8 cellular contexts compared by ENCODE assay signal in genomic region chr13:113209336-113209879, GRCh38. TPM values are rescaled to one million over a fixed set of nuclear protein-coding genes. Genes with fewer than 3 reads are reported as not detected.
DNase-seq lines count a peak whose midpoint lies in the region; ATAC-seq, FAIRE-seq and TF ChIP-seq lines count a peak whose summit lies in the region.

Gene CUL4A (plus strand): TSS chr13:113209613. CDS start chr13:113209628, 15 bp downstream.

- H3K27me3 ChIP-seq in BJ (ENCODE audit: control insufficient read depth, insufficient read depth, low read length): no peaks in the 10 kb centered on the region
- H3K27me3 ChIP-seq in endothelial cell of umbilical vein (ENCODE audit: control insufficient read depth in 2 of 2, insufficient read depth in 2 of 2, low read length in 2 of 2): no peaks in the 10 kb centered on the region
- H3K27me3 ChIP-seq in mononuclear cell (ENCODE audit: insufficient read depth, low read length): no peaks in the 10 kb centered on the region

- TF ChIP-seq POLR2A in GM18951 (IDR thresholded peaks at IDR 0.05; ENCODE audit: extremely low read depth, insufficient read depth, insufficient read length) (peak; percentile 65), endothelial cell of umbilical vein (IDR thresholded peaks at IDR 0.05; ENCODE audit: low read depth, low read length) (peak; percentile 40)

- H3K9me1 ChIP-seq in endothelial cell of umbilical vein (replicated peaks; ENCODE audit: control insufficient read depth, extremely low read depth, insufficient read depth, low read length): no peaks in the 10 kb centered on the region

- H3K79me2 ChIP-seq in endothelial cell of umbilical vein (ENCODE audit: control insufficient read depth, insufficient read depth, low read length): peaks cover 87% of the 10 kb centered on the region

- H3K4me1 ChIP-seq in endothelial cell of umbilical vein (ENCODE audit: control insufficient read depth, extremely low read depth, insufficient read depth, low read length): peaks cover 19% of the 10 kb centered on the region
- peaks cover 49% of the 10 kb centered on the region for H3K4me1 ChIP-seq in mononuclear cell (ENCODE audit: insufficient read depth, low read length)

- peak; percentile 40 for ATAC-seq in HG03159 (IDR thresholded peaks at IDR 0.05; ENCODE audit: unreplicated experiment)

- peak within 1 kb of the TSS; percentile 84 for H2AFZ ChIP-seq in endothelial cell of umbilical vein (ENCODE audit: low read depth, low read length)

- no peak for TF ChIP-seq CTCF in BJ (IDR thresholded peaks at IDR 0.05; ENCODE audit: insufficient read depth, low read depth, low read length)
- no peak for TF ChIP-seq CTCF in endothelial cell of umbilical vein (IDR thresholded peaks at IDR 0.05; ENCODE audit: extremely low read depth in 1 of 2, insufficient read depth in 1 of 2, low read depth in 1 of 2, low read length in 2 of 2)

- in situ Hi-C loops in GM18951 (cut with MboI; ENCODE audit: low sequenced_read_pairs, unreplicated experiment): no loop called here

- peak within 1 kb of the TSS; percentile 98 for H3K27ac ChIP-seq in endothelial cell of umbilical vein (ENCODE audit: insufficient read depth, low read depth, low read length)

- peak within 1 kb of the TSS; percentile 98 for H3K9ac ChIP-seq in endothelial cell of umbilical vein (replicated peaks; ENCODE audit: extremely low read depth, insufficient read depth, low read length)

- POLR2A ChIA-PET in BJ (lab: Charles Lee): interaction anchor here (0.5 to 0.8 kb wide), 2 partner anchors 50 to 80 kb away, joined by 3 to 14 read pairs; no protein-coding TSS in a partner anchor
- POLR2A ChIA-PET in endothelial cell of umbilical vein (lab: Charles Lee): interaction anchor here (1.4 to 1.8 kb wide), 2 partner anchors 18 to 23 kb away, joined by 3 to 6 read pairs; no protein-coding TSS in a partner anchor

- FAIRE-seq in endothelial cell of umbilical vein (lab: Jason Lieb, UNC): peak; percentile 21

- H3K9me3 ChIP-seq in endothelial cell of umbilical vein (replicated peaks; ENCODE audit: control insufficient read depth, insufficient read depth, low read length): no peaks in the 10 kb centered on the region
- no peaks in the 10 kb centered on the region for H3K9me3 ChIP-seq in mononuclear cell (ENCODE audit: low read depth, low read length)

- peaks cover 2% of the 10 kb centered on the region for H4K20me1 ChIP-seq in endothelial cell of umbilical vein (replicated peaks; ENCODE audit: control insufficient read depth, extremely low read depth, insufficient read depth, low read length)

- no peak for DNase-seq in BJ (ENCODE audit: low read depth)
- DNase-seq in NCI-H748 treated with DMSO at 0.1 percent for 48 hours (lab: John Stamatoyannopoulos, UW): peak; percentile 42
- DNase-seq in activated CD8-positive, alpha-beta memory T cell treated with anti-CD3 and anti-CD28 coated beads, Interleukin-2, amount 50 U/mL, for 48 hours: peak; percentile 88
- DNase-seq in endothelial cell of umbilical vein (ENCODE audit: low read depth, low spot score): no peak
- peak; percentile 56 for DNase-seq in stimulated activated CD8-positive, alpha-beta memory T cell treated with anti-CD3 and anti-CD28 coated beads, Interleukin-4, amount 100 ng/mL, for 24 hours (ENCODE audit: low read depth)

- CTCF ChIA-PET in BJ (lab: Yijun Ruan, JAX) (interaction anchor here (0.8 to 1.1 kb wide), 4 partner anchors 9 to 175 kb away, joined by 3 to 4 read pairs (median 3); no protein-coding TSS in a partner anchor), endothelial cell of umbilical vein (lab: Charles Lee) (interaction anchor here (1.0 to 1.8 kb wide), 4 partner anchors 22 to 175 kb away, joined by 3 to 4 read pairs (median 3); no protein-coding TSS in a partner anchor)

- H3K36me3 ChIP-seq in BJ (ENCODE audit: control insufficient read depth, insufficient read depth, low read length): no peaks in the 10 kb centered on the region
- peaks cover 0 to 2% of the 10 kb centered on the region in 2 experiments for H3K36me3 ChIP-seq in endothelial cell of umbilical vein (ENCODE audit: control insufficient read depth in 2 of 2, extremely low read depth in 1 of 2, insufficient read depth in 2 of 2, low read length in 2 of 2)

- dilution Hi-C loops in endothelial cell of umbilical vein (cut with MboI; ENCODE audit: extremely low pct_ligation_motif_present, low sequenced_read_pairs): no loop called here

- H3K4me3 ChIP-seq in BJ (ENCODE audit: low read depth, low read length) (peak within 1 kb of the TSS; percentile 77), endothelial cell of umbilical vein (replicated peaks in 1 of 3; ENCODE audit: insufficient read depth in 1 of 3, low read depth in 1 of 3, low read length in 3 of 3) (peak within 1 kb of the TSS; percentile 73 to 92 (median 91)), mononuclear cell (ENCODE audit: low read length) (peak within 1 kb of the TSS; percentile 84)

- intact Hi-C loops in endothelial cell of umbilical vein (cut with micrococcal nuclease): loop anchor here (1.0 to 5.0 kb wide), 4 partner anchors 22 to 267 kb away; no protein-coding TSS in a partner anchor

- H3K4me2 ChIP-seq in endothelial cell of umbilical vein (ENCODE audit: insufficient read depth, low read length): peak within 1 kb of the TSS; percentile 91

- BruUV-seq in endothelial cell of umbilical vein (replicated peaks; lab: Mats Ljungman, UMichigan): no TSS peak

TF ChIP-seq in endothelial cell of umbilical vein, 7 proteins besides CTCF, POLR2A, EP300 and RAD21:
- TF ChIP-seq POLR2AphosphoS5 (IDR thresholded peaks at IDR 0.05; ENCODE audit: insufficient read depth, low read depth, low read length) (no peak), MAX (IDR thresholded peaks at IDR 0.05; ENCODE audit: insufficient read depth, insufficient read length) (no peak), FOS (IDR thresholded peaks at IDR 0.05; ENCODE audit: borderline replicate concordance, insufficient read depth, low read length) (no peak), EZH2 (IDR thresholded peaks at IDR 0.05; ENCODE audit: borderline replicate concordance, low read depth, low read length, severe bottlenecking) (no peak), MYC (IDR thresholded peaks at IDR 0.05; ENCODE audit: low read depth, low read length) (no peak), GATA2 (IDR thresholded peaks at IDR 0.05; ENCODE audit: insufficient read depth, insufficient read length, low read depth, low read length) (no peak), JUN (IDR thresholded peaks at IDR 0.05; ENCODE audit: borderline replicate concordance, insufficient read depth, insufficient read length, low read depth) (no peak)

RNA-seq across cellular contexts. Expression of gene CUL4A, which starts in this region (rescaled TPM):
- 51.5 and 67.1 TPM in 2 replicates for polyA plus RNA-seq in BJ (2011; rRNA removed)
- 35.6 and 39.4 TPM in 2 replicates for polyA minus RNA-seq in BJ (2011; rRNA and poly(A)+ RNA removed)
- total RNA-seq in endothelial cell of umbilical vein: 73.8 and 80.0 TPM in 2 replicates
- polyA plus RNA-seq in endothelial cell of umbilical vein: 34.9 and 37.9 TPM in 2 replicates
- 39.3 and 41.4 TPM in 2 replicates for polyA plus RNA-seq in endothelial cell of umbilical vein (2011; cell fraction: cytosol; rRNA removed)
- 102 and 103 TPM in 2 replicates for polyA plus RNA-seq in endothelial cell of umbilical vein (2011; cell fraction: nucleus; rRNA removed)
- polyA plus RNA-seq in endothelial cell of umbilical vein (2012): 57.9 and 68.3 TPM in 2 replicates
- 74.7 and 77.5 TPM in 2 replicates for polyA minus RNA-seq in endothelial cell of umbilical vein
- 67.3 TPM for polyA minus RNA-seq in endothelial cell of umbilical vein (2011; cell fraction: cytosol; rRNA and poly(A)+ RNA removed)
- polyA minus RNA-seq in endothelial cell of umbilical vein (2011; cell fraction: nucleus; rRNA and poly(A)+ RNA removed): 70.0 and 78.6 TPM in 2 replicates
- total RNA-seq in mononuclear cell: 59.3 TPM

Comparison
In these comparisons a context has a peak if more than half of its experiments do, and no peak if none do; other contexts are left out.
1. DNase-seq: peak in NCI-H748 treated with DMSO at 0.1 percent for 48 hours (single experiment), activated CD8-positive, alpha-beta memory T cell treated with anti-CD3 and anti-CD28 coated beads, Interleukin-2, amount 50 U/mL, for 48 hours (single experiment) and stimulated activated CD8-positive, alpha-beta memory T cell treated with anti-CD3 and anti-CD28 coated beads, Interleukin-4, amount 100 ng/mL, for 24 hours (single experiment); none in BJ (single experiment) and endothelial cell of umbilical vein (single experiment).
2. Peak in every context shown above with its lines, with median percentiles within 50 percentile points of each other: H3K4me3 ChIP-seq.